ENCODE assay signal across 11 cellular contexts in genomic region chr1:162040657-162041056, GRCh38. TPM values are rescaled to one million over a fixed set of nuclear protein-coding genes. Genes with fewer than 3 reads are reported as not detected.
DNase-seq lines count a peak whose midpoint lies in the region; ATAC-seq, FAIRE-seq and TF ChIP-seq lines count a peak whose summit lies in the region.
"Had no signal": no experiment of that assay in that cellular context is flagged by ENCODE, and none has a peak within 500 bp of the region (broad histone marks: within the 10 kb centered on the region; RNA-seq: fewer than 3 reads in every experiment).

No MANE protein-coding gene starts in this region.

- H2BK15ac ChIP-seq in IMR-90 (ENCODE audit: low read depth, low read length) = no peak overlapping the region

- no peak overlapping the region for H3K27ac ChIP-seq in C4-2B
- H3K27ac ChIP-seq in IMR-90 (ENCODE audit: insufficient read depth, low read length) = no peak overlapping the region

- POLR2A ChIA-PET in IMR-90 (lab: Charles Lee; ENCODE audit: unreplicated experiment) = no interaction called here

- H3K18ac ChIP-seq in IMR-90 (ENCODE audit: low read depth, low read length) = no peak overlapping the region

- H3K9me3 ChIP-seq in IMR-90 (ENCODE audit: control insufficient read depth, insufficient read depth, low read length) = no peaks in the 10 kb centered on the region

- no TSS peak for BruUV-seq in IMR-90 (replicated peaks; lab: Mats Ljungman, UMichigan)

- peak; percentile 36 for TF ChIP-seq RAD21 in IMR-90 (IDR thresholded peaks at IDR 0.05; ENCODE audit: low read length)

- H2AFZ ChIP-seq in IMR-90 (replicated peaks; ENCODE audit: low read length, poor library complexity) = no peak overlapping the region

- H3K9me1 ChIP-seq in IMR-90 (ENCODE audit: insufficient read depth, low read length) = no peaks in the 10 kb centered on the region

- H2BK5ac ChIP-seq in IMR-90 (ENCODE audit: low read depth, low read length, poor library complexity, severe bottlenecking) = no peak overlapping the region

- in situ Hi-C loops in IMR-90 (cut with MboI; ENCODE audit: low sequenced_read_pairs) = no loop called here

- TF ChIP-seq CTCF in C4-2B (conservative IDR thresholded peaks at IDR 0.05) (peak; percentile 58), IMR-90 (conservative IDR thresholded peaks at IDR 0.05; ENCODE audit: low read depth, low read length) (peak; percentile 52; the same call in 1 of the 2 replicates)

- H3K4me3 ChIP-seq in IMR-90 (ENCODE audit: insufficient read depth, low read depth, low read length) = no peak overlapping the region
- H3K4me3 ChIP-seq: lung had no signal

- no peaks in the 10 kb centered on the region for H3K79me1 ChIP-seq in IMR-90 (ENCODE audit: low read depth in 1 of 2, low read length in 2 of 2)

- H3K14ac ChIP-seq in IMR-90 (replicated peaks; ENCODE audit: low read depth, low read length) = no peak overlapping the region

- H3K36me3 ChIP-seq in IMR-90 (ENCODE audit: control insufficient read depth, insufficient read depth, low read length) = no peaks in the 10 kb centered on the region

- no peak overlapping the region for H4K91ac ChIP-seq in IMR-90 (ENCODE audit: insufficient read depth, low read depth, low read length)

- H3K4ac ChIP-seq in IMR-90 (ENCODE audit: low read depth, low read length) = no peak overlapping the region

- CTCF ChIA-PET in IMR-90 (lab: Yijun Ruan, JAX) = interaction anchor here (0.6 to 1.2 kb wide), 3 partner anchors 131 to 291 kb away, joined by 3 to 6 read pairs (median 3); partner anchors contain the start of gene DUSP12

- dilution Hi-C loops in IMR-90 (cut with HindIII; ENCODE audit: low sequenced_read_pairs, unreplicated experiment) = no loop called here

- no peak overlapping the region for H4K5ac ChIP-seq in IMR-90 (ENCODE audit: low read depth, low read length)

- H4K20me1 ChIP-seq in IMR-90 (ENCODE audit: insufficient read depth, low read length) = no peaks in the 10 kb centered on the region

- H2BK120ac ChIP-seq in IMR-90 (ENCODE audit: low read depth, low read length) = no peak overlapping the region

- no peak overlapping the region for H3K56ac ChIP-seq in IMR-90 (ENCODE audit: extremely low read depth, insufficient read depth, low read length)

- H2AK5ac ChIP-seq in IMR-90 (ENCODE audit: low read depth, low read length) = no peak overlapping the region

- no peak overlapping the region for H2AK9ac ChIP-seq in IMR-90 (replicated peaks; ENCODE audit: low read depth, low read length, poor library complexity)

- no peak overlapping the region for H3K9ac ChIP-seq in IMR-90 (ENCODE audit: low read depth, low read length)

- H3K23ac ChIP-seq in IMR-90 (ENCODE audit: low read depth, low read length) = no peak overlapping the region

- no peak overlapping the region for H4K8ac ChIP-seq in IMR-90 (ENCODE audit: low read depth in 2 of 2, low read length in 2 of 2)

- ATAC-seq in IMR-90 (ENCODE audit: low read depth) (peak; percentile 62), HG03571 (IDR thresholded peaks at IDR 0.05; ENCODE audit: unreplicated experiment) (no peak)

- TF ChIP-seq POLR2A in IMR-90 (IDR thresholded peaks at IDR 0.05; ENCODE audit: low read depth, low read length) = no peak

- H3K4me2 ChIP-seq in IMR-90 (ENCODE audit: low read depth, low read length) = no peak overlapping the region

- H3K27me3 ChIP-seq in IMR-90 (ENCODE audit: control insufficient read depth, insufficient read depth, low read length) = peaks cover 10% of the 10 kb centered on the region

- H2BK20ac ChIP-seq in IMR-90 (ENCODE audit: low read depth, low read length) = no peak overlapping the region

- no peaks in the 10 kb centered on the region for H3K4me1 ChIP-seq in IMR-90 (ENCODE audit: control insufficient read depth, insufficient read depth, low read length)

- peak; percentile 50 for DNase-seq in IMR-90
- peak; percentile 61 for DNase-seq in iPS-NIHi7 (ENCODE audit: extremely low spot score)
- DNase-seq in NCI-H2171 treated with DMSO at 0.1 percent for 48 hours (lab: John Stamatoyannopoulos, UW) = no peak
- no peak for DNase-seq in NCI-H1417 treated with DMSO at 0.1 percent for 48 hours (lab: John Stamatoyannopoulos, UW)
- DNase-seq in activated effector memory CD4-positive, alpha-beta T cell treated with Interleukin-2 at 50 U/mL for 16 hours = no peak
- DNase-seq: stimulated activated CD4-positive, alpha-beta T cell treated with anti-CD3 and anti-CD28 coated beads, Interleukin-2, amount 100 ng/mL, for 48 hours had no signal

- peak; percentile 90 for FAIRE-seq in TTC549 (lab: Jason Lieb, UNC)
- FAIRE-seq: GM12892 had no signal

- intact Hi-C loops in IMR-90 (cut with micrococcal nuclease) = no loop called here

TF ChIP-seq in IMR-90, 13 proteins besides CTCF, POLR2A, EP300 and RAD21:
- no peak for TF ChIP-seq FOS (IDR thresholded peaks at IDR 0.05; ENCODE audit: low read depth, low read length)
- peak; percentile 36; the same call in 1 of the 2 replicates for TF ChIP-seq CEBPB (IDR thresholded peaks at IDR 0.05; ENCODE audit: low read depth, low read length)
- no peak for TF ChIP-seq ELK1 (IDR thresholded peaks at IDR 0.05; ENCODE audit: borderline replicate concordance, low read depth, low read length)
- TF ChIP-seq SMC3 (IDR thresholded peaks at IDR 0.05; ENCODE audit: low read depth, low read length) = peak; percentile 41
- TF ChIP-seq RFX5 (IDR thresholded peaks at IDR 0.05; ENCODE audit: low read depth, low read length) = no peak
- TF ChIP-seq BHLHE40 (IDR thresholded peaks at IDR 0.05; ENCODE audit: low read depth, low read length) = no peak
- TF ChIP-seq RCOR1 (IDR thresholded peaks at IDR 0.05; ENCODE audit: insufficient replicate concordance, low read length) = no peak
- no peak for TF ChIP-seq MAFK (IDR thresholded peaks at IDR 0.05; ENCODE audit: low read depth, low read length)
- TF ChIP-seq MXI1 (IDR thresholded peaks at IDR 0.05; ENCODE audit: borderline replicate concordance, low read depth, low read length) = no peak
- no peak for TF ChIP-seq MAZ (IDR thresholded peaks at IDR 0.05; ENCODE audit: borderline replicate concordance, low read depth, low read length)
TF ChIP-seq in IMR-90: peak in this region for 2.

RNA-seq across cellular contexts. Expression of gene OLFML2B, which starts 17.0 kb away (rescaled TPM):
- total RNA-seq in IMR-90 (2012; rRNA removed) = 0.36 and 0.56 TPM in 2 replicates
- 0.74 and 0.80 TPM in 2 replicates for polyA plus RNA-seq in IMR-90 (2012; rRNA removed)
- 0.48 and 1.0 TPM in 2 replicates for polyA plus RNA-seq in IMR-90 (2012; cell fraction: cytosol; rRNA removed)
- 0.44 and 0.78 TPM in 2 replicates for polyA plus RNA-seq in IMR-90 (2012; cell fraction: nucleus; rRNA removed; ENCODE audit: low replicate concordance)

RNA-seq across cellular contexts. Expression of gene NOS1AP, which starts 28.8 kb away (rescaled TPM):
- total RNA-seq in IMR-90 (2012; rRNA removed) = under 0.01 and 0.18 TPM in 2 replicates
- polyA plus RNA-seq in IMR-90 (2012; rRNA removed) = 0.19 and 0.20 TPM in 2 replicates
- polyA plus RNA-seq in IMR-90 (2012; cell fraction: cytosol; rRNA removed) = 0.09 and 0.11 TPM in 2 replicates
- 0.25 and 0.51 TPM in 2 replicates for polyA plus RNA-seq in IMR-90 (2012; cell fraction: nucleus; rRNA removed; ENCODE audit: low replicate concordance)

Comparison
In these comparisons a context has a peak if more than half of its experiments do, and no peak if none do; other contexts are left out.
1. DNase-seq: peak in IMR-90 (single experiment) and iPS-NIHi7 (single experiment); none in NCI-H2171 treated with DMSO at 0.1 percent for 48 hours (single experiment), NCI-H1417 treated with DMSO at 0.1 percent for 48 hours (single experiment) and activated effector memory CD4-positive, alpha-beta T cell treated with Interleukin-2 at 50 U/mL for 16 hours (single experiment).